In genomic region chr19:48487944-48488343, GRCh38 we compare ENCODE assay signal across 9 cellular contexts. TPM values are rescaled to one million over a fixed set of nuclear protein-coding genes. Genes with fewer than 3 reads are reported as not detected.
A peak's percentile ranks its signal among the peaks of the same experiment; 100 is the strongest.
DNase-seq lines count a peak whose midpoint lies in the region; ATAC-seq, FAIRE-seq and TF ChIP-seq lines count a peak whose summit lies in the region.
"Had no signal": no experiment of that assay in that cellular context is flagged by ENCODE, and none has a peak within 500 bp of the region (broad histone marks: within the 10 kb centered on the region; RNA-seq: fewer than 3 reads in every experiment).

No MANE protein-coding gene starts in this region.

- DNase-seq in HT1080 (ENCODE audit: low read depth) (peak; percentile 91), MCF 10A (ENCODE audit: unreplicated experiment) (peak; percentile 97), kidney (peak; percentile 92), transverse colon (peak; percentile 83), endodermal cell (no peak)
- no peak for DNase-seq in activated CD4-positive, alpha-beta T cell treated with anti-CD3 and anti-CD28 coated beads, Interleukin-2, amount 50 U/mL, for 1 hour

- no peak overlapping the region for H3K4me3 ChIP-seq in kidney (ENCODE audit: low read length in 2 of 2)
- no peak overlapping the region for H3K4me3 ChIP-seq in transverse colon
- H3K4me3 ChIP-seq in endodermal cell (ENCODE audit: low read length) = no peak overlapping the region

- peak overlapping the region; percentile 49 for H3K4me3 Mint-ChIP-seq in MCF 10A (ENCODE audit: unreplicated experiment)
- no peak overlapping the region for H3K4me3 Mint-ChIP-seq in endodermal cell

- H3K27ac ChIP-seq in kidney (ENCODE audit: low read depth in 2 of 2, low read length in 2 of 2) = peak overlapping the region; percentile 8 to 48
- no peak overlapping the region for H3K27ac ChIP-seq in transverse colon
- H3K27ac ChIP-seq in endodermal cell (ENCODE audit: low read depth, low read length) = no peak overlapping the region

- H3K4me1 ChIP-seq in kidney (ENCODE audit: control insufficient read depth in 1 of 2, insufficient read depth in 1 of 2, low read depth in 1 of 2, low read length in 2 of 2) (peaks cover 0 to 3% of the 10 kb centered on the region in 2 donors), transverse colon (peaks cover 16 to 41% (median 29%) of the 10 kb centered on the region in 4 donors), endodermal cell (ENCODE audit: control insufficient read depth, insufficient read depth, low read length) (no peaks in the 10 kb centered on the region)

- H3K9me3 ChIP-seq in kidney (ENCODE audit: control insufficient read depth in 1 of 2, low read length in 2 of 2) (no peaks in the 10 kb centered on the region), transverse colon (no peaks in the 10 kb centered on the region), endodermal cell (ENCODE audit: control insufficient read depth, low read length) (no peaks in the 10 kb centered on the region)

- no peak overlapping the region for H3K9ac ChIP-seq in kidney (ENCODE audit: low read length in 2 of 2)
- H3K9ac ChIP-seq in endodermal cell (ENCODE audit: extremely low read depth, low read length, poor library complexity, severe bottlenecking) = no peak overlapping the region

- H3K36me3 ChIP-seq in kidney (ENCODE audit: control insufficient read depth in 1 of 2, insufficient read depth in 2 of 2, low read length in 2 of 2) = no peaks in the 10 kb centered on the region
- no peaks in the 10 kb centered on the region for H3K36me3 ChIP-seq in transverse colon
- H3K36me3 ChIP-seq in endodermal cell (ENCODE audit: control insufficient read depth, insufficient read depth, low read length) = no peaks in the 10 kb centered on the region

- TF ChIP-seq CTCF in MCF 10A (IDR thresholded peaks at IDR 0.05; ENCODE audit: unreplicated experiment) = no peak
- TF ChIP-seq CTCF in kidney (IDR thresholded peaks at IDR 0.05; ENCODE audit: borderline replicate concordance, extremely low read depth, insufficient read depth) = no peak
- TF ChIP-seq CTCF in transverse colon (IDR thresholded peaks at IDR 0.05) = no peak
- TF ChIP-seq CTCF in endodermal cell (conservative IDR thresholded peaks at IDR 0.05) = no peak

- POLR2A ChIA-PET in MCF 10A (lab: Yijun Ruan, JAX) = interaction anchor here (0.6 to 3.6 kb wide), 20 partner anchors 8 to 155 kb away, joined by 3 to 22 read pairs (median 6); partner anchors contain the start of genes GRIN2D, GRWD1, KCNJ14 and KDELR1

- no peak for TF ChIP-seq POLR2A in transverse colon (IDR thresholded peaks at IDR 0.05)

- 20 to 39% methylated on average over 2 to 8 of the region's 8 CpGs for WGBS in transverse colon (ENCODE audit: low coverage in 1 of 2), 2 donors
- 90% methylated on average over 8 of the region's 8 CpGs; no CpG with 5 or more reads in 1 of the 2 experiments for WGBS in endodermal cell (ENCODE audit: insufficient coverage in 1 of 2, insufficient read length in 1 of 2), 2 experiments

- H3K36me3 Mint-ChIP-seq in MCF 10A (ENCODE audit: insufficient read depth, unreplicated experiment) = peaks cover 24% of the 10 kb centered on the region
- peaks cover 21% of the 10 kb centered on the region for H3K36me3 Mint-ChIP-seq in endodermal cell (ENCODE audit: low read depth)

- H3K9me3 Mint-ChIP-seq in MCF 10A (ENCODE audit: unreplicated experiment) (no peaks in the 10 kb centered on the region), endodermal cell (no peaks in the 10 kb centered on the region)

- H3K4me1 Mint-ChIP-seq in MCF 10A (ENCODE audit: insufficient read depth, unreplicated experiment) = peaks cover 47% of the 10 kb centered on the region
- H3K4me1 Mint-ChIP-seq in endodermal cell = peaks cover 9% of the 10 kb centered on the region

- CTCF ChIA-PET in MCF 10A (lab: Yijun Ruan, JAX) = interaction anchor here (0.7 to 4.9 kb wide), 7 partner anchors 12 to 721 kb away, joined by 3 to 41 read pairs (median 6); no protein-coding TSS in a partner anchor

- FAIRE-seq in kidney (lab: Jason Lieb, UNC) = no peak
- FAIRE-seq: islet of Langerhans had no signal

- peaks cover 13% of the 10 kb centered on the region for H3K27me3 ChIP-seq in transverse colon
- peaks cover 11% of the 10 kb centered on the region for H3K27me3 ChIP-seq in endodermal cell (ENCODE audit: control insufficient read depth, insufficient read depth, low read length, poor library complexity, severe bottlenecking)

- BruUV-seq in MCF 10A (replicated peaks; lab: Mats Ljungman, UMichigan) = no TSS peak

- H3K27me3 Mint-ChIP-seq in MCF 10A (ENCODE audit: insufficient read depth, unreplicated experiment) (no peaks in the 10 kb centered on the region), endodermal cell (ENCODE audit: insufficient read depth) (peaks cover 38% of the 10 kb centered on the region)

- TF ChIP-seq EP300 in transverse colon (IDR thresholded peaks at IDR 0.05; ENCODE audit: low read depth) = no peak

- no peak for ATAC-seq in GM19467 (IDR thresholded peaks at IDR 0.05; ENCODE audit: unreplicated experiment)
- ATAC-seq in GM18909 (IDR thresholded peaks at IDR 0.05; ENCODE audit: poor library complexity, unreplicated experiment) = no peak

- H3K27ac Mint-ChIP-seq in MCF 10A (ENCODE audit: low read depth, unreplicated experiment) = peak overlapping the region; percentile 83
- no peak overlapping the region for H3K27ac Mint-ChIP-seq in endodermal cell

- in situ Hi-C loops in transverse colon (cut with MboI; ENCODE audit: low pct_ligation_motif_present in 1 of 4, low pct_unique_long_range_greater_than_20kb in 1 of 4, low sequenced_read_pairs in 3 of 4) = no loop called here

- intact Hi-C loops in MCF 10A (cut with micrococcal nuclease) = loop anchor here (1.0 to 5.0 kb wide), 2 partner anchors 19 to 96 kb away; partner anchors contain the start of genes CYTH2, GRIN2D and KDELR1
- intact Hi-C loops in kidney (cut with DNase I) = loop anchor here (10.0 kb wide), 1 partner anchor 97 kb away; no protein-coding TSS in a partner anchor
- intact Hi-C loops in transverse colon (cut with DNase I; ENCODE audit: low total_unique reads) = no loop called here

RNA-seq across cellular contexts. Expression of gene CYTH2, which starts 18.8 kb away (rescaled TPM):
- 38.1 and 44.3 TPM in 2 replicates for total RNA-seq in HT1080 (2014; rRNA removed; shearing (Covaris generic))
- 39.9 and 41.5 TPM in 2 replicates for polyA plus RNA-seq in HT1080 (2015; cell fraction: cytosol; rRNA removed)
- 131 and 138 TPM in 2 replicates for polyA plus RNA-seq in HT1080 (2015; cell fraction: nucleus; rRNA removed)
- total RNA-seq in MCF 10A (2022) (70.3 and 72.2 TPM in 2 replicates), kidney (96.1 TPM), transverse colon (100 to 1,000 TPM in 2 of 4 donors, 10 to 100 TPM in 2; 61.1 to 410 (median 171) TPM), endodermal cell (100 to 1,000 TPM; 106 to 133 TPM)
- 51.0 TPM for polyA plus RNA-seq in kidney (ENCODE audit: insufficient read depth, low read depth, low replicate concordance)
- 133 TPM for polyA plus RNA-seq in endodermal cell (2013, experiment 1 of 2)
- polyA plus RNA-seq in endodermal cell (2013, experiment 2 of 2) = 112 TPM

RNA-seq across cellular contexts. Expression of gene LMTK3, which starts 23.7 kb away (rescaled TPM):
- 0.05 TPM in 1 of 2 replicates, not detected in the other for total RNA-seq in HT1080 (2014; rRNA removed; shearing (Covaris generic))
- 0.06 and 0.08 TPM in 2 replicates for polyA plus RNA-seq in HT1080 (2015; cell fraction: cytosol; rRNA removed)
- 0.07 and 0.20 TPM in 2 replicates for polyA plus RNA-seq in HT1080 (2015; cell fraction: nucleus; rRNA removed)
- 0.37 and 0.47 TPM in 2 replicates for total RNA-seq in MCF 10A (2022)
- total RNA-seq in kidney = 8.4 TPM
- polyA plus RNA-seq in kidney (ENCODE audit: insufficient read depth, low read depth, low replicate concordance) = 4.2 TPM
- 1 to 10 TPM in 2 of 4 donors, under 1 TPM in 1, not detected in 1; 0.68 to 2.4 (median 1.1) TPM for total RNA-seq in transverse colon
- 10 to 100 TPM; 11.1 to 14.5 TPM for total RNA-seq in endodermal cell
- polyA plus RNA-seq in endodermal cell (2013, experiment 1 of 2) = 9.3 TPM
- polyA plus RNA-seq in endodermal cell (2013, experiment 2 of 2) = 7.6 TPM

RNA-seq across cellular contexts. Expression of gene KCNJ14, which starts 32.6 kb away (rescaled TPM):
- 0.40 and 0.79 TPM in 2 replicates for total RNA-seq in HT1080 (2014; rRNA removed; shearing (Covaris generic))
- 0.79 and 0.88 TPM in 2 replicates for polyA plus RNA-seq in HT1080 (2015; cell fraction: cytosol; rRNA removed)
- 3.6 and 4.4 TPM in 2 replicates for polyA plus RNA-seq in HT1080 (2015; cell fraction: nucleus; rRNA removed)
- total RNA-seq in MCF 10A (2022) (1.6 and 2.7 TPM in 2 replicates), kidney (1.0 TPM), transverse colon (under 1 TPM in 2 of 4 donors, not detected in 2; 0.41 to 0.64 TPM), endodermal cell (1 to 10 TPM in 1 of 2 donors, under 1 TPM in 1; 0.73 to 1.1 TPM)
- polyA plus RNA-seq in kidney (ENCODE audit: insufficient read depth, low read depth, low replicate concordance) = 0.28 TPM
- polyA plus RNA-seq in endodermal cell (2013, experiment 1 of 2) = 0.43 TPM
- polyA plus RNA-seq in endodermal cell (2013, experiment 2 of 2) = 0.62 TPM

RNA-seq across cellular contexts. Expression of gene GRWD1, which starts 42.2 kb away (rescaled TPM):
- total RNA-seq in HT1080 (2014; rRNA removed; shearing (Covaris generic)) = 97.2 and 113 TPM in 2 replicates
- polyA plus RNA-seq in HT1080 (2015; cell fraction: cytosol; rRNA removed) = 51.1 and 64.3 TPM in 2 replicates
- 54.8 and 56.9 TPM in 2 replicates for polyA plus RNA-seq in HT1080 (2015; cell fraction: nucleus; rRNA removed)
- 45.1 and 55.8 TPM in 2 replicates for total RNA-seq in MCF 10A (2022)
- 34.0 TPM for total RNA-seq in kidney
- 19.0 TPM for polyA plus RNA-seq in kidney (ENCODE audit: insufficient read depth, low read depth, low replicate concordance)
- 10 to 100 TPM in 3 of 4 donors, 1 to 10 TPM in 1; 9.4 to 49.7 (median 13.6) TPM for total RNA-seq in transverse colon
- 10 to 100 TPM; 36.6 to 39.2 TPM for total RNA-seq in endodermal cell
- 15.0 TPM for polyA plus RNA-seq in endodermal cell (2013, experiment 1 of 2)
- 15.6 TPM for polyA plus RNA-seq in endodermal cell (2013, experiment 2 of 2)

Comparison
In these comparisons a context has a peak if more than half of its experiments do, and no peak if none do; other contexts are left out.
1. DNase-seq: peak in HT1080 (single experiment), MCF 10A (single experiment), kidney (single experiment) and transverse colon (single experiment); none in activated CD4-positive, alpha-beta T cell treated with anti-CD3 and anti-CD28 coated beads, Interleukin-2, amount 50 U/mL, for 1 hour (single experiment) and endodermal cell (single experiment).
2. H3K27ac ChIP-seq: peak in kidney (2 of 2); none in transverse colon (0 of 4) and endodermal cell (single experiment).